Comparison of ENCODE assay signal across 21 cellular contexts in genomic region chr10:9501944-9502343, GRCh38.
"Had no signal": no experiment of that assay in that cellular context is flagged by ENCODE, and none has a peak within 500 bp of the region (broad histone marks: within the 10 kb centered on the region; RNA-seq: fewer than 3 reads in every experiment).

No MANE protein-coding gene starts in this region.

- H3K9ac ChIP-seq: neural progenitor cell had no signal

- H3K27me3 ChIP-seq: neural progenitor cell, neutrophil, ovary, right atrium auricular region, right lobe of liver, tibial nerve, uterus had no signal

- H3K4me2 ChIP-seq: neural progenitor cell, smooth muscle cell had no signal

- H3K4me1 ChIP-seq: left ventricle myocardium inferior, neural progenitor cell, right atrium auricular region, right lobe of liver, tibial nerve, uterus had no signal

- H3K4me3 ChIP-seq: left ventricle myocardium inferior, lung, neural progenitor cell, ovary, right atrium auricular region, right lobe of liver, smooth muscle cell, tibial nerve, uterus had no signal

- H3K9me3 ChIP-seq: left ventricle myocardium inferior, neutrophil, ovary, right atrium auricular region, right lobe of liver, tibial nerve, uterus had no signal

- H3K36me3 ChIP-seq: left ventricle myocardium inferior, neural progenitor cell, neutrophil, ovary, right atrium auricular region, right lobe of liver, tibial nerve, uterus had no signal

- H3K27ac ChIP-seq: left ventricle myocardium inferior, neural progenitor cell, neutrophil, ovary, right atrium auricular region, right lobe of liver, tibial nerve, uterus had no signal

- H2AFZ ChIP-seq: neural progenitor cell had no signal

- DNase-seq: islet precursor cell; left ventricle myocardium inferior; mesendoderm; naive thymus-derived CD4-positive, alpha-beta T cell; occipital lobe; ovary; right lobe of liver; stimulated activated CD4-positive, alpha-beta T cell treated with anti-CD3 and anti-CD28 coated beads, Interleukin-1b, Interleukin-23, amount 100 ng/mL, for 48 hours; stimulated activated CD4-positive, alpha-beta T cell treated with anti-CD3 and anti-CD28 coated beads, Interleukin-2, amount 100 ng/mL, for 48 hours; stimulated activated CD4-positive, alpha-beta T cell treated with anti-CD3 and anti-CD28 coated beads, Interleukin-4, amount 100 ng/mL, for 4 hours; stimulated activated CD8-positive, alpha-beta memory T cell treated with anti-CD3 and anti-CD28 coated beads, Interleukin-4, amount 100 ng/mL, for 48 hours; stimulated activated naive CD4-positive, alpha-beta T cell treated with Interleukin-2 at 50 U/mL for 16 hours; stimulated activated naive CD8-positive, alpha-beta T cell treated with anti-CD3 and anti-CD28 coated beads, Interleukin-15, amount 100 ng/mL, for 72 hours; substantia nigra; uterus had no signal
